In genomic region chr15:65146438-65146837, GRCh38 we compare ENCODE assay signal across 22 cellular contexts.
"Had no signal": no experiment of that assay in that cellular context is flagged by ENCODE, and none has a peak within 500 bp of the region (broad histone marks: within the 10 kb centered on the region; RNA-seq: fewer than 3 reads in every experiment).

No MANE protein-coding gene starts in this region.

- H3K4me3 ChIP-seq: heart left ventricle, tibial nerve had no signal

- H3K27ac ChIP-seq: foreskin keratinocyte, heart left ventricle, tibial nerve had no signal

- H3K27me3 Mint-ChIP-seq: activated CD4-positive, alpha-beta memory T cell treated with anti-CD3 and anti-CD28 coated beads for 36 hours; activated naive CD8-positive, alpha-beta T cell treated with anti-CD3 and anti-CD28 coated beads, Interleukin-2, amount 50 U/mL, for 24 hours; activated T-helper 17 cell treated with anti-CD3 and anti-CD28 coated beads, Interleukin-2, amount 50 U/mL, for 72 hours; T-cell had no signal

- H3K27ac Mint-ChIP-seq: activated CD4-positive, alpha-beta memory T cell treated with anti-CD3 and anti-CD28 coated beads for 36 hours; activated naive CD8-positive, alpha-beta T cell treated with anti-CD3 and anti-CD28 coated beads, Interleukin-2, amount 50 U/mL, for 24 hours; activated T-helper 17 cell treated with anti-CD3 and anti-CD28 coated beads, Interleukin-2, amount 50 U/mL, for 72 hours; mesothelial cell of epicardium; T-cell; T-helper 2 cell treated with Interferon-gamma antibody and Interleukin-4, amounts not matched to agents 5 μg/mL and 100 μg/mL, for 36 hours had no signal

- H3K36me3 Mint-ChIP-seq: natural killer cell had no signal

- H3K9me3 Mint-ChIP-seq: activated CD4-positive, alpha-beta memory T cell treated with anti-CD3 and anti-CD28 coated beads for 36 hours; activated naive CD8-positive, alpha-beta T cell treated with anti-CD3 and anti-CD28 coated beads, Interleukin-2, amount 50 U/mL, for 24 hours; activated T-helper 17 cell treated with anti-CD3 and anti-CD28 coated beads, Interleukin-2, amount 50 U/mL, for 72 hours; mesothelial cell of epicardium; natural killer cell; T-cell; T-helper 2 cell treated with Interferon-gamma antibody and Interleukin-4, amounts not matched to agents 5 μg/mL and 100 μg/mL, for 36 hours had no signal

- H3K9me3 ChIP-seq: heart left ventricle, tibial nerve had no signal

- DNase-seq: activated CD4-positive, alpha-beta memory T cell treated with anti-CD3 and anti-CD28 coated beads for 36 hours; activated CD4-positive, alpha-beta T cell treated with anti-CD3 and anti-CD28 coated beads for 48 hours; activated CD8-positive, alpha-beta memory T cell treated with anti-CD3 and anti-CD28 coated beads, Interleukin-2, amount 50 U/mL, for 4 hours; activated naive CD8-positive, alpha-beta T cell treated with anti-CD3 and anti-CD28 coated beads, Interleukin-2, amount 50 U/mL, for 24 hours; activated T-cell treated with anti-CD3 and anti-CD28 coated beads, Interleukin-2, amount 50 U/mL, for 1 hour; amygdala; caudate nucleus; cortex of kidney; foreskin keratinocyte; heart left ventricle; hypothalamus; natural killer cell; posterior cingulate gyrus; stimulated activated CD4-positive, alpha-beta T cell treated with anti-CD3 and anti-CD28 coated beads, Interleukin-2, amount 100 ng/mL, for 48 hours; stimulated activated naive CD4-positive, alpha-beta T cell treated with Interleukin-2 at 50 U/mL for 16 hours; T-cell had no signal

- H3K4me3 Mint-ChIP-seq: activated CD4-positive, alpha-beta memory T cell treated with anti-CD3 and anti-CD28 coated beads for 36 hours; activated naive CD8-positive, alpha-beta T cell treated with anti-CD3 and anti-CD28 coated beads, Interleukin-2, amount 50 U/mL, for 24 hours; activated T-helper 17 cell treated with anti-CD3 and anti-CD28 coated beads, Interleukin-2, amount 50 U/mL, for 72 hours; mesothelial cell of epicardium; natural killer cell; T-cell; T-helper 2 cell treated with Interferon-gamma antibody and Interleukin-4, amounts not matched to agents 5 μg/mL and 100 μg/mL, for 36 hours had no signal

- ATAC-seq: activated naive CD8-positive, alpha-beta T cell treated with anti-CD3 and anti-CD28 coated beads, Interleukin-2, amount 50 U/mL, for 24 hours; activated T-helper 17 cell treated with anti-CD3 and anti-CD28 coated beads, Interleukin-2, amount 50 U/mL, for 72 hours; esophagus mucosa; foreskin keratinocyte; heart left ventricle; natural killer cell; right cardiac atrium; T-cell had no signal

- H3K4me1 ChIP-seq: foreskin keratinocyte, heart left ventricle, tibial nerve had no signal

- H3K27me3 ChIP-seq: foreskin keratinocyte, heart left ventricle, tibial nerve had no signal

- H3K4me1 Mint-ChIP-seq: activated naive CD8-positive, alpha-beta T cell treated with anti-CD3 and anti-CD28 coated beads, Interleukin-2, amount 50 U/mL, for 24 hours; activated T-helper 17 cell treated with anti-CD3 and anti-CD28 coated beads, Interleukin-2, amount 50 U/mL, for 72 hours; mesothelial cell of epicardium; natural killer cell; T-cell had no signal
